Comparison of ENCODE assay signal across 8 cellular contexts in genomic region chr17:37489197-37490001, GRCh38. TPM values are rescaled to one million over a fixed set of nuclear protein-coding genes. Genes with fewer than 3 reads are reported as not detected.
DNase-seq lines count a peak whose midpoint lies in the region; ATAC-seq, FAIRE-seq and TF ChIP-seq lines count a peak whose summit lies in the region.

A gene with protein sequence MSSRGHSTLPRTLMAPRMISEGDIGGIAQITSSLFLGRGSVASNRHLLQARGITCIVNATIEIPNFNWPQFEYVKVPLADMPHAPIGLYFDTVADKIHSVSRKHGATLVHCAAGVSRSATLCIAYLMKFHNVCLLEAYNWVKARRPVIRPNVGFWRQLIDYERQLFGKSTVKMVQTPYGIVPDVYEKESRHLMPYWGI (plus strand): TSS chr17:37489891. CDS start chr17:37512273, 22,382 bp downstream.

- peaks cover 18% of the 10 kb centered on the region for H3K4me1 ChIP-seq in fibroblast of lung (ENCODE audit: control insufficient read depth, extremely low read depth, insufficient read depth, low read length)

- ATAC-seq in GM21367 (IDR thresholded peaks at IDR 0.05; ENCODE audit: unreplicated experiment): peak; percentile 46
- peak; percentile 77 to 82 for ATAC-seq in naive thymus-derived CD8-positive, alpha-beta T cell
- ATAC-seq in stimulated activated naive B cell treated with anti-CD40 and anti-IgM and Interleukin-4, amounts not matched to agents 10 μg/mL and 1 μg/mL and 100 μg/mL, for 72 hours (replicated peaks): peak; percentile 79 to 87

- H3K9me3 Mint-ChIP-seq in naive thymus-derived CD8-positive, alpha-beta T cell: no peaks in the 10 kb centered on the region
- no peaks in the 10 kb centered on the region for H3K9me3 Mint-ChIP-seq in stimulated activated naive B cell treated with anti-CD40 and anti-IgM and Interleukin-4, amounts not matched to agents 10 μg/mL and 1 μg/mL and 100 μg/mL, for 72 hours

- peak within 1 kb of the TSS; percentile 99 for H3K4me2 ChIP-seq in fibroblast of lung (ENCODE audit: extremely low read depth, insufficient read depth, low read length)

- peak within 1 kb of the TSS; percentile 82 to 92 (median 87) for H3K4me3 ChIP-seq in fibroblast of lung (replicated peaks in 1 of 4; ENCODE audit: control extremely low read depth in 1 of 4, insufficient read depth in 1 of 4, low read depth in 3 of 4, low read length in 4 of 4)

- DNase-seq in D341Med (ENCODE audit: low spot score) (peak; percentile 100), HuH-7 (ENCODE audit: low spot score) (peak; percentile 86), RCC 7860 (ENCODE audit: low spot score) (peak; percentile 68), fibroblast of lung (ENCODE audit: low read depth in 2 of 2) (peak; percentile 75)
- peak; percentile 50 to 76 for DNase-seq in activated T-helper 1 cell treated with anti-CD3 and anti-CD28 coated beads, Interleukin-2, amount 50 U/mL, for 16 hours (ENCODE audit: low read depth in 1 of 2, low spot score in 1 of 2)
- peak; percentile 75 to 90 (median 86) for DNase-seq in naive thymus-derived CD8-positive, alpha-beta T cell
- DNase-seq in stimulated activated naive B cell treated with anti-CD40 and anti-IgM and Interleukin-4, amounts not matched to agents 10 μg/mL and 1 μg/mL and 100 μg/mL, for 72 hours: peak; percentile 72

- no peaks in the 10 kb centered on the region for H3K27me3 Mint-ChIP-seq in naive thymus-derived CD8-positive, alpha-beta T cell
- H3K27me3 Mint-ChIP-seq in stimulated activated naive B cell treated with anti-CD40 and anti-IgM and Interleukin-4, amounts not matched to agents 10 μg/mL and 1 μg/mL and 100 μg/mL, for 72 hours: no peaks in the 10 kb centered on the region

- H3K4me1 Mint-ChIP-seq in naive thymus-derived CD8-positive, alpha-beta T cell: peaks cover 12 to 41% (median 29%) of the 10 kb centered on the region in 4 donors
- peaks cover 15 to 46% of the 10 kb centered on the region in 2 donors for H3K4me1 Mint-ChIP-seq in stimulated activated naive B cell treated with anti-CD40 and anti-IgM and Interleukin-4, amounts not matched to agents 10 μg/mL and 1 μg/mL and 100 μg/mL, for 72 hours

- H3K79me2 ChIP-seq in fibroblast of lung (ENCODE audit: control insufficient read depth, insufficient read depth, low read length): peaks cover 40% of the 10 kb centered on the region

- H3K27me3 ChIP-seq in fibroblast of lung (ENCODE audit: control insufficient read depth, insufficient read depth, low read length): no peaks in the 10 kb centered on the region

- H3K9me3 ChIP-seq in fibroblast of lung (ENCODE audit: control insufficient read depth, insufficient read depth, low read depth, low read length): no peaks in the 10 kb centered on the region

- POLR2A ChIA-PET in naive thymus-derived CD8-positive, alpha-beta T cell (lab: Charles Lee): interaction anchor here (0.6 to 1.7 kb wide), 4 partner anchors 12 to 944 kb away, joined by 3 to 7 read pairs (median 4); partner anchors contain the start of genes GGNBP2 and SYNRG

- H3K36me3 ChIP-seq in fibroblast of lung (ENCODE audit: control insufficient read depth, insufficient read depth, low read length): no peaks in the 10 kb centered on the region

- peak within 1 kb of the TSS; percentile 99 for H3K9ac ChIP-seq in fibroblast of lung (ENCODE audit: insufficient read depth, low read length)

- TF ChIP-seq CTCF in fibroblast of lung (conservative IDR thresholded peaks at IDR 0.05 in 1 of 2, IDR thresholded peaks at IDR 0.05 in 1 of 2; ENCODE audit: low read depth in 1 of 2, low read length in 2 of 2): no peak

- no peak for FAIRE-seq in RCC 7860 (lab: Jason Lieb, UNC)

- H3K4me3 Mint-ChIP-seq in naive thymus-derived CD8-positive, alpha-beta T cell: peak within 1 kb of the TSS; percentile 87 to 98 (median 96)
- peak within 1 kb of the TSS; percentile 97 to 99 for H3K4me3 Mint-ChIP-seq in stimulated activated naive B cell treated with anti-CD40 and anti-IgM and Interleukin-4, amounts not matched to agents 10 μg/mL and 1 μg/mL and 100 μg/mL, for 72 hours

- peak within 1 kb of the TSS; percentile 80 to 97 (median 94) for H3K27ac Mint-ChIP-seq in naive thymus-derived CD8-positive, alpha-beta T cell
- H3K27ac Mint-ChIP-seq in stimulated activated naive B cell treated with anti-CD40 and anti-IgM and Interleukin-4, amounts not matched to agents 10 μg/mL and 1 μg/mL and 100 μg/mL, for 72 hours: peak within 1 kb of the TSS; percentile 91

- H3K27ac ChIP-seq in fibroblast of lung (ENCODE audit: insufficient read depth, low read length): peak within 1 kb of the TSS; percentile 99

- H2AFZ ChIP-seq in fibroblast of lung (ENCODE audit: low read length): no peak within 1 kb of the TSS

- no peaks in the 10 kb centered on the region for H4K20me1 ChIP-seq in fibroblast of lung (ENCODE audit: control insufficient read depth, extremely low read depth, insufficient read depth, low read length)

- H3K36me3 Mint-ChIP-seq in naive thymus-derived CD8-positive, alpha-beta T cell: no peaks in the 10 kb centered on the region
- peaks cover 0 to 1% of the 10 kb centered on the region in 2 donors for H3K36me3 Mint-ChIP-seq in stimulated activated naive B cell treated with anti-CD40 and anti-IgM and Interleukin-4, amounts not matched to agents 10 μg/mL and 1 μg/mL and 100 μg/mL, for 72 hours

RNA-seq across cellular contexts. Expression of the gene that starts here (rescaled TPM):
- total RNA-seq in fibroblast of lung: 61.4 and 121 TPM in 2 replicates
- polyA plus RNA-seq in fibroblast of lung: 153 and 161 TPM in 2 replicates
- polyA plus RNA-seq in fibroblast of lung (2012): 103 and 112 TPM in 2 replicates
- 123 and 147 TPM in 2 replicates for polyA minus RNA-seq in fibroblast of lung (ENCODE audit: low replicate concordance)
- total RNA-seq in naive thymus-derived CD8-positive, alpha-beta T cell: 1 to 10 TPM; 6.8 to 6.9 TPM
- 10 to 100 TPM; 13.8 to 17.4 (median 14.3) TPM for polyA plus RNA-seq in naive thymus-derived CD8-positive, alpha-beta T cell

Comparison
In these comparisons a context has a peak if more than half of its experiments do, and no peak if none do; other contexts are left out.
1. Peak in every context shown above with its lines: DNase-seq, ATAC-seq, H3K4me3 ChIP-seq and H3K27ac ChIP-seq.
2. RNA of the gene that starts here (polyA plus RNA-seq): 103 to 161 TPM in fibroblast of lung; 13.8 to 17.4 TPM in naive thymus-derived CD8-positive, alpha-beta T cell; every median in the first group is over 4 times any median in the second.